21 cellular contexts compared by ENCODE assay signal in the genomic region with DNA sequence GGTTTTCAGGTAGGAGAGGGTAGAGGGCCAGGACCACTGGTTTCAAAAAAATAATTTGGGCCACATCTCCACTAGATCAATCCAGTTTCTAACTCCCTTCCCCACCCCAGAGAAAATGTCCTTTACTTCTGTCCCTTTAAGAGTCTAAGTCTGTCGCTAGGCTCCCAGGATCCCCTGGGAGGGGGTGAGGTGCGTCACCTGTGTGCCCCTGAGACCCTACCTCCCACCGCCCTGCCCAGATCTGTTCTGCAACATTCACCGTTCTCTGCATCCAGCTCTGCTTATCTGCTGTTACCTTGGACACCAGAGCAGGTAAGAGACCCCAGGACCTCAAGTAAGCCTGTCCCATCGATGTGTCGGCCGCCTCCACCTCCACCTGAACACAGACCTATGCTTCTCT. TPM values are rescaled to one million over a fixed set of nuclear protein-coding genes. Genes with fewer than 3 reads are reported as not detected.
A peak's percentile ranks its signal among the peaks of the same experiment; 100 is the strongest.
DNase-seq lines count a peak whose midpoint lies in the region; TF ChIP-seq lines count a peak whose summit lies in the region.
"Had no signal": no experiment of that assay in that cellular context is flagged by ENCODE, and none has a peak within 500 bp of the region (broad histone marks: within the 10 kb centered on the region; RNA-seq: fewer than 3 reads in every experiment).

A gene with protein sequence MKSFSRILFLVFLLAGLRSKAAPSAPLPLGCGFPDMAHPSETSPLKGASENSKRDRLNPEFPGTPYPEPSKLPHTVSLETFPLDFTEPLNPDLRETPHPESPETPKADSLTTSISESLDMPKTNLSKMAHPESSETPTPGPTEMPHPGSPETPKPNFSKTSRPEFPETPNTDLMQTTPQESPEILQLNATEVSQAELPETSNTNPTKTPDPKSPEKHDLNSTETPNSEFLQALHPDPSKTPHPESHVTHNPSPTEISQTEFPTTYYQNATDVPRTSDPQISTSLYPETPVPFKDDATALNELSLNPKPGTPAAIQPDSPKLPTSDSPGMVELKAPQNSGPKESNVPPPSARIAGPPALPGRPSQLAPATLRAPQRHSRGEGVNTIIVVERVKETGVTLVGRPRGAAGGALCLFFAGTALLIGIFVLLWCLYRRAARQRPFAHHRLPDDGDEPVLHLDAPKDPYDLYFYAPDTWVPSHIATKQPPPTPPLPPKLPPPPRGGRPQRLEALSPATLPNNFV (plus strand): TSS at position 211 of the 400 bp plus-strand sequence. CDS start 1,043 bp downstream, outside the sequence.

- no peak within 1 kb of the TSS for H3K14ac ChIP-seq in mesenchymal stem cell (ENCODE audit: low read length in 2 of 2)

- no peaks in the 10 kb centered on the region for H3K36me3 Mint-ChIP-seq in activated CD4-positive, alpha-beta T cell treated with anti-CD3 and anti-CD28 coated beads, Interleukin-2, amount 10 ng/mL, durations not matched to agents 24 days and 14 days (ENCODE audit: low read depth)

- intact Hi-C loops in activated CD4-positive, alpha-beta T cell treated with anti-CD3 and anti-CD28 coated beads, Interleukin-2, amount 10 ng/mL, durations not matched to agents 24 days and 14 days (cut with micrococcal nuclease): no loop called here

- H3K79me1 ChIP-seq in mesenchymal stem cell (replicated peaks; ENCODE audit: low read length, poor library complexity, severe bottlenecking): no peaks in the 10 kb centered on the region

- H3K9me3 ChIP-seq in HUES6 (ENCODE audit: control insufficient read depth, insufficient read depth, low read depth, low read length): no peaks in the 10 kb centered on the region
- H3K9me3 ChIP-seq in osteoblast (ENCODE audit: low read depth, low read length): no peaks in the 10 kb centered on the region
- no peaks in the 10 kb centered on the region for H3K9me3 ChIP-seq in mesenchymal stem cell (ENCODE audit: control insufficient read depth, low read length)
- H3K9me3 ChIP-seq in HAP-1: no peaks in the 10 kb centered on the region
- H3K9me3 ChIP-seq: Peyer's patch had no signal

- H2BK120ac ChIP-seq in mesenchymal stem cell (ENCODE audit: low read depth, low read length): no peak within 1 kb of the TSS

- H2AFZ ChIP-seq in osteoblast (ENCODE audit: low read length): no peak within 1 kb of the TSS
- no peak within 1 kb of the TSS for H2AFZ ChIP-seq in mesenchymal stem cell (ENCODE audit: low read depth, low read length)

- H3K4me3 Mint-ChIP-seq in activated CD4-positive, alpha-beta T cell treated with anti-CD3 and anti-CD28 coated beads, Interleukin-2, amount 10 ng/mL, durations not matched to agents 24 days and 14 days: no peak within 1 kb of the TSS

- peaks cover 90% of the 10 kb centered on the region for H3K27me3 Mint-ChIP-seq in activated CD4-positive, alpha-beta T cell treated with anti-CD3 and anti-CD28 coated beads, Interleukin-2, amount 10 ng/mL, durations not matched to agents 24 days and 14 days

- H3K79me2 ChIP-seq in osteoblast (ENCODE audit: insufficient read depth, low read length): no peaks in the 10 kb centered on the region

- H3K4me1 ChIP-seq in HUES6 (ENCODE audit: control insufficient read depth, insufficient read depth, low read length) (peaks cover 42% of the 10 kb centered on the region), osteoblast (ENCODE audit: insufficient read depth, low read length) (no peaks in the 10 kb centered on the region), mesenchymal stem cell (ENCODE audit: control insufficient read depth, insufficient read depth, low read depth, low read length) (peaks cover 22% of the 10 kb centered on the region), HAP-1 (peaks cover 11% of the 10 kb centered on the region)

- H3K27me3 ChIP-seq in HUES6 (ENCODE audit: control insufficient read depth, insufficient read depth, low read length) (peaks cover 98% of the 10 kb centered on the region), osteoblast (ENCODE audit: insufficient read depth, low read length) (peaks cover 95% of the 10 kb centered on the region), mesenchymal stem cell (ENCODE audit: control insufficient read depth in 1 of 2, insufficient read depth in 1 of 2, low read length in 2 of 2) (peaks cover 95 to 100% of the 10 kb centered on the region in 2 experiments), HAP-1 (ENCODE audit: low read depth) (peaks cover 60% of the 10 kb centered on the region)

- no peak within 1 kb of the TSS for H4K91ac ChIP-seq in mesenchymal stem cell (ENCODE audit: low read length)

- DNase-seq in activated CD4-positive, alpha-beta T cell treated with anti-CD3 and anti-CD28 coated beads, Interleukin-2, amount 10 ng/mL, durations not matched to agents 24 days and 14 days: no peak
- no peak for DNase-seq in activated CD4-positive, alpha-beta T cell treated with anti-CD3 and anti-CD28 coated beads for 1 hour
- DNase-seq in cerebellar cortex (ENCODE audit: low spot score) (peak; percentile 37), osteoblast (ENCODE audit: insufficient read length, low spot score, missing footprints) (peak; percentile 62), mesenchymal stem cell (no peak), HAP-1 (ENCODE audit: low spot score in 2 of 2) (no peak), D341Med (ENCODE audit: low spot score) (no peak)
- DNase-seq: activated CD4-positive, alpha-beta T cell treated with anti-CD3 and anti-CD28 coated beads for 36 hours; activated effector memory CD4-positive, alpha-beta T cell treated with Interleukin-2 at 50 U/mL for 16 hours; dorsolateral prefrontal cortex; foreskin melanocyte; left ventricle myocardium superior; NCI-H774; Peyer's patch had no signal

- H3K9ac ChIP-seq in HUES6 (ENCODE audit: low read length) (no peak within 1 kb of the TSS), mesenchymal stem cell (ENCODE audit: low read length) (no peak within 1 kb of the TSS)

- in situ Hi-C loops in HAP-1 (cut with MboI; ENCODE audit: low sequenced_read_pairs): no loop called here

- H3K27ac ChIP-seq in HUES6 (ENCODE audit: low read depth, low read length): no peak within 1 kb of the TSS
- H3K27ac ChIP-seq in osteoblast (ENCODE audit: low read depth, low read length): no peak within 1 kb of the TSS
- no peak within 1 kb of the TSS for H3K27ac ChIP-seq in mesenchymal stem cell (ENCODE audit: low read length, poor library complexity, severe bottlenecking)
- H3K27ac ChIP-seq: C4-2B, cardiac muscle cell, dorsolateral prefrontal cortex, epithelial cell of prostate, Peyer's patch had no signal

- peaks cover 63% of the 10 kb centered on the region for H3K4me1 Mint-ChIP-seq in activated CD4-positive, alpha-beta T cell treated with anti-CD3 and anti-CD28 coated beads, Interleukin-2, amount 10 ng/mL, durations not matched to agents 24 days and 14 days

- no peak within 1 kb of the TSS for H3K4ac ChIP-seq in mesenchymal stem cell (ENCODE audit: low read depth in 1 of 2, low read length in 2 of 2)

- H3K4me3 ChIP-seq in HUES6 (ENCODE audit: low read depth, low read length) (peak within 1 kb of the TSS; percentile 38), osteoblast (ENCODE audit: insufficient read depth, low read length) (no peak within 1 kb of the TSS), mesenchymal stem cell (ENCODE audit: insufficient read depth in 1 of 2, low read depth in 1 of 2, low read length in 2 of 2) (no peak within 1 kb of the TSS), HAP-1 (no peak within 1 kb of the TSS)
- H3K4me3 ChIP-seq: dorsolateral prefrontal cortex, Peyer's patch had no signal

- no peak within 1 kb of the TSS for H2AK5ac ChIP-seq in mesenchymal stem cell (ENCODE audit: low read length, severe bottlenecking)

- no peaks in the 10 kb centered on the region for H3K9me3 Mint-ChIP-seq in activated CD4-positive, alpha-beta T cell treated with anti-CD3 and anti-CD28 coated beads, Interleukin-2, amount 10 ng/mL, durations not matched to agents 24 days and 14 days

- H3K27ac Mint-ChIP-seq in activated CD4-positive, alpha-beta T cell treated with anti-CD3 and anti-CD28 coated beads, Interleukin-2, amount 10 ng/mL, durations not matched to agents 24 days and 14 days: peak within 1 kb of the TSS; percentile 21
- H3K27ac Mint-ChIP-seq: activated CD4-positive, alpha-beta T cell treated with anti-CD3 and anti-CD28 coated beads for 36 hours had no signal

- H3K18ac ChIP-seq in mesenchymal stem cell (ENCODE audit: low read depth in 1 of 2, low read length in 2 of 2): no peak within 1 kb of the TSS

- no peak for TF ChIP-seq CTCF in osteoblast (IDR thresholded peaks at IDR 0.05; ENCODE audit: extremely low read depth, low read depth, low read length)

- WGBS in mesenchymal stem cell: 42% methylated on average over 7 of the region's 7 CpGs

- no peaks in the 10 kb centered on the region for H3K36me3 ChIP-seq in HUES6 (ENCODE audit: control insufficient read depth, insufficient read depth, low read length)
- no peaks in the 10 kb centered on the region for H3K36me3 ChIP-seq in osteoblast (ENCODE audit: insufficient read depth, low read length)
- H3K36me3 ChIP-seq in mesenchymal stem cell (ENCODE audit: control insufficient read depth in 1 of 2, insufficient read depth in 2 of 2, low read depth in 1 of 2, low read length in 2 of 2): no peaks in the 10 kb centered on the region
- no peaks in the 10 kb centered on the region for H3K36me3 ChIP-seq in HAP-1 (replicated peaks)
- H3K36me3 ChIP-seq: cardiac muscle cell, Peyer's patch had no signal

- no peak within 1 kb of the TSS for H2BK15ac ChIP-seq in mesenchymal stem cell (ENCODE audit: low read depth, poor library complexity, severe bottlenecking)

- H3K23ac ChIP-seq in mesenchymal stem cell (ENCODE audit: low read length in 2 of 2): no peak within 1 kb of the TSS

- no peak within 1 kb of the TSS for H2BK5ac ChIP-seq in mesenchymal stem cell (ENCODE audit: low read depth, low read length, poor library complexity, severe bottlenecking)

- H4K8ac ChIP-seq in mesenchymal stem cell (ENCODE audit: low read length): no peak within 1 kb of the TSS

- H3K4me2 ChIP-seq in osteoblast (ENCODE audit: insufficient read depth, low read length): no peak within 1 kb of the TSS
- H3K4me2 ChIP-seq in mesenchymal stem cell (ENCODE audit: low read length, poor library complexity, severe bottlenecking): no peak within 1 kb of the TSS

- H4K20me1 ChIP-seq in osteoblast (ENCODE audit: insufficient read depth, low read length): peaks cover 3% of the 10 kb centered on the region

- no peak within 1 kb of the TSS for H2BK12ac ChIP-seq in mesenchymal stem cell (ENCODE audit: low read length in 2 of 2)

RNA-seq across cellular contexts. Expression of the gene that starts here (rescaled TPM):
- not detected in 2 replicates for total RNA-seq in activated CD4-positive, alpha-beta T cell treated with anti-CD3 and anti-CD28 coated beads, Interleukin-2, amount 10 ng/mL, durations not matched to agents 24 days and 14 days
- not detected in 2 replicates for total RNA-seq in osteoblast
- not detected for polyA plus RNA-seq in mesenchymal stem cell (2013, experiment 1 of 2)
- polyA plus RNA-seq in mesenchymal stem cell (2013, experiment 2 of 2): not detected
- total RNA-seq: activated CD4-positive, alpha-beta T cell treated with anti-CD3 and anti-CD28 coated beads for 36 hours; Daoy; left ventricle myocardium superior; mucosa of gallbladder; omental fat pad; Peyer's patch had no signal

Comparison
In these comparisons a context has a peak if more than half of its experiments do, and no peak if none do; other contexts are left out.
1. Peak in DNase-seq in osteoblast; RNA of the gene not detected or under 1 TPM.